Comparison of ENCODE assay signal across 1 cellular context in the genomic region with DNA sequence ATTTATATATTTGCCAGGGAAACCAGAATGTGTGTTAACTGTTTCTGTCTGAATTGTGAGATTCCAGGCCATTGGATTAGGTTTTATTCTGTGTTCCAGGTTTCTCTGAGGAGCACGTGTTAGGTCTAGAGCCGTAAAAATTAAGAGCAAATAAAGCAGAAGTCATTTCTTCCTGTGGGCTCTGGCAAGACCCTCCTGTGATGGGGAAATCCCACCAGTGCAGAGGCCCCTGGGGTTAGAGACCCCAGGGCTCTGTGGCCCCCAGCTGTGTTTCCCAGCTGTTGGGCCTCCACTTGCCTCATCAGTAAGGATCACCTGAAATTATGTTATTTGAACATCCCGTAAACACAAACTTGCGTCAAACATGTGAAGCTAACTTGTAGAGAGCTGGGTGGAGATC.
TF ChIP-seq lines count a peak whose summit lies in the region.

No MANE protein-coding gene starts in this region.

TF ChIP-seq in HepG2, 621 proteins besides CTCF, POLR2A, EP300 and RAD21:
- TF ChIP-seq DMTF1 (CRISPR knock-in tag; IDR thresholded peaks at IDR 0.05) (no peak), POLR2AphosphoS5 (IDR thresholded peaks at IDR 0.05; ENCODE audit: low read depth, low read length) (0 out of 2 replicates have a peak, but pooled peaks have one; percentile 3)
TF ChIP-seq in HepG2: peak in this region for 1.
